ENCODE assay signal across 8 cellular contexts in genomic region chr14:81474156-81474492, GRCh38. TPM values are rescaled to one million over a fixed set of nuclear protein-coding genes. Genes with fewer than 3 reads are reported as not detected.
DNase-seq lines count a peak whose midpoint lies in the region; ATAC-seq, FAIRE-seq and TF ChIP-seq lines count a peak whose summit lies in the region.

No MANE protein-coding gene starts in this region.

- TF ChIP-seq EP300 in HepG2 (IDR thresholded peaks at IDR 0.05; ENCODE audit: low read depth in 2 of 2, low read length in 2 of 2) (no peak), HepG2 (CRISPR knock-in tag; IDR thresholded peaks at IDR 0.05; ENCODE audit: borderline replicate concordance) (no peak)

- no peak for TF ChIP-seq POLR2A in HepG2 (IDR thresholded peaks at IDR 0.05; ENCODE audit: insufficient read depth in 1 of 2, low read depth in 2 of 2, low read length in 2 of 2)

- peaks cover 7 to 33% of the 10 kb centered on the region in 2 experiments; a peak in 4 of 5 replicates for H3K36me3 ChIP-seq in HepG2 (replicated peaks in 1 of 2; ENCODE audit: control insufficient read depth in 1 of 2, insufficient read depth in 2 of 2, low read length in 2 of 2)

- H3K27ac ChIP-seq in HepG2 (ENCODE audit: extremely low read length, insufficient read depth, low read length), result no peak overlapping the region

- H3K4me2 ChIP-seq in HepG2 (ENCODE audit: low read depth, low read length), result no peak overlapping the region

- no peak overlapping the region for H3K4me3 ChIP-seq in HepG2 (replicated peaks in 1 of 3; ENCODE audit: insufficient read depth in 1 of 3, low read depth in 2 of 3, low read length in 3 of 3)

- TF ChIP-seq RAD21 in HepG2 (CRISPR knock-in tag; IDR thresholded peaks at IDR 0.05), result no peak

- H2AFZ ChIP-seq in HepG2 (ENCODE audit: low read length), result no peak overlapping the region

- no peaks in the 10 kb centered on the region for H4K20me1 ChIP-seq in HepG2 (ENCODE audit: insufficient read depth, low read length)

- H3K36me3 Mint-ChIP-seq in activated CD4-positive, alpha-beta T cell treated with anti-CD3 and anti-CD28 coated beads, Interleukin-2, amount 10 ng/mL, durations not matched to agents 7 days and 5 days (ENCODE audit: low read depth), result peaks cover 73% of the 10 kb centered on the region

- peaks cover 5% of the 10 kb centered on the region for H3K9me3 Mint-ChIP-seq in activated CD4-positive, alpha-beta T cell treated with anti-CD3 and anti-CD28 coated beads, Interleukin-2, amount 10 ng/mL, durations not matched to agents 7 days and 5 days

- H3K9ac ChIP-seq in HepG2 (ENCODE audit: insufficient read depth, low read depth, low read length), result no peak overlapping the region

- H3K4me3 Mint-ChIP-seq in activated CD4-positive, alpha-beta T cell treated with anti-CD3 and anti-CD28 coated beads, Interleukin-2, amount 10 ng/mL, durations not matched to agents 7 days and 5 days, result peak overlapping the region; percentile 62

- POLR2A ChIA-PET in activated CD4-positive, alpha-beta T cell treated with anti-CD3 and anti-CD28 coated beads, Interleukin-2, amount 10 ng/mL, durations not matched to agents 7 days and 5 days (lab: Charles Lee), result no interaction called here
- POLR2A ChIA-PET in HepG2 (lab: Yijun Ruan, JAX), result no interaction called here

- CTCF ChIA-PET in activated CD4-positive, alpha-beta T cell treated with anti-CD3 and anti-CD28 coated beads, Interleukin-2, amount 10 ng/mL, durations not matched to agents 7 days and 5 days (lab: Charles Lee), result no interaction called here
- CTCF ChIA-PET in HepG2 (lab: Yijun Ruan, JAX; ENCODE audit: low intra/inter-chr PET ratio, low total read pairs), result no interaction called here

- no peak for FAIRE-seq in HepG2 (lab: Jason Lieb, UNC)

- H3K4me1 Mint-ChIP-seq in activated CD4-positive, alpha-beta T cell treated with anti-CD3 and anti-CD28 coated beads, Interleukin-2, amount 10 ng/mL, durations not matched to agents 7 days and 5 days, result peaks cover 67% of the 10 kb centered on the region

- TF ChIP-seq CTCF in HepG2 (CRISPR knock-in tag; IDR thresholded peaks at IDR 0.05), result no peak

- WGBS in HepG2 (ENCODE audit: low lambda C conversion rate), result 98% methylated on average over 2 of the region's 2 CpGs

- no TSS peak for BruUV-seq in HepG2 (replicated peaks; lab: Mats Ljungman, UMichigan)

- H3K4me1 ChIP-seq in HepG2 (ENCODE audit: insufficient read depth, low read length), result no peaks in the 10 kb centered on the region

- H3K9me3 ChIP-seq in HepG2 (ENCODE audit: low read length), result no peaks in the 10 kb centered on the region

- no peaks in the 10 kb centered on the region for H3K27me3 ChIP-seq in HepG2 (ENCODE audit: control insufficient read depth in 1 of 2, insufficient read depth in 2 of 2, low read length in 2 of 2)

- H3K27me3 Mint-ChIP-seq in activated CD4-positive, alpha-beta T cell treated with anti-CD3 and anti-CD28 coated beads, Interleukin-2, amount 10 ng/mL, durations not matched to agents 7 days and 5 days, result no peaks in the 10 kb centered on the region

- ATAC-seq in HG02870 (IDR thresholded peaks at IDR 0.05; ENCODE audit: unreplicated experiment), result peak; percentile 45
- ATAC-seq in stimulated activated naive CD8-positive, alpha-beta T cell treated with anti-CD3 and anti-CD28 coated beads, Interleukin-15, Interleukin-2, amounts not matched to agents 100 U/mL and 50 U/mL, for 24 hours, result peak; percentile 55
- ATAC-seq in HepG2, result no peak

- H3K27ac Mint-ChIP-seq in activated CD4-positive, alpha-beta T cell treated with anti-CD3 and anti-CD28 coated beads, Interleukin-2, amount 10 ng/mL, durations not matched to agents 7 days and 5 days, result peak overlapping the region; percentile 94

- no peaks in the 10 kb centered on the region for H3K79me2 ChIP-seq in HepG2 (ENCODE audit: insufficient read depth, low read length)

- intact Hi-C loops in HepG2 (cut with micrococcal nuclease; ENCODE audit: unreplicated experiment), result no loop called here

- peak; percentile 35 for DNase-seq in activated CD4-positive, alpha-beta T cell treated with anti-CD3 and anti-CD28 coated beads, Interleukin-2, amount 10 ng/mL, durations not matched to agents 7 days and 5 days
- DNase-seq in activated CD4-positive, alpha-beta T cell treated with anti-CD3 and anti-CD28 coated beads, Interleukin-2, amount 50 U/mL, for 48 hours, result no peak
- DNase-seq in OCI-M1 (lab: John Stamatoyannopoulos, UW), result peak; percentile 57
- DNase-seq in stimulated activated naive CD8-positive, alpha-beta T cell treated with anti-CD3 and anti-CD28 coated beads, Interleukin-15, Interleukin-2, amounts not matched to agents 100 U/mL and 50 U/mL, for 24 hours, result no peak
- no peak for DNase-seq in 8988T
- DNase-seq in AG20443 (ENCODE audit: low spot score), result no peak
- DNase-seq in HepG2 (ENCODE audit: low spot score), result no peak

- in situ Hi-C loops in HepG2 (cut with HindIII; ENCODE audit: extremely low pct_ligation_motif_present, low pct_unique_long_range_greater_than_20kb), result no loop called here

TF ChIP-seq in HepG2, 621 proteins besides CTCF, POLR2A, EP300 and RAD21:
- TF ChIP-seq MXI1 (IDR thresholded peaks at IDR 0.05; ENCODE audit: borderline replicate concordance, low read depth, low read length) (no peak), ZNF83 (CRISPR knock-in tag; IDR thresholded peaks at IDR 0.05; ENCODE audit: borderline replicate concordance) (no peak)
TF ChIP-seq in HepG2: peak in this region for 0.

RNA-seq across cellular contexts. Expression of gene SEL1L, which starts 59.5 kb away (rescaled TPM):
- total RNA-seq in activated CD4-positive, alpha-beta T cell treated with anti-CD3 and anti-CD28 coated beads, Interleukin-2, amount 10 ng/mL, durations not matched to agents 7 days and 5 days, result 10 to 100 TPM; 52.3 to 60.8 TPM
- total RNA-seq in HepG2 (2016; rRNA removed; fragmentation: Illumina TruSeq; extraction: Trizol), result 38.1 and 61.0 TPM in 2 replicates
- 2.2 and 2.4 TPM in 2 replicates for total RNA-seq in HepG2 (2016; cell fraction: cytosol; rRNA removed; fragmentation: Illumina TruSeq; extraction: Trizol; ENCODE audit: low read depth)
- 37.0 and 61.0 TPM in 2 replicates for total RNA-seq in HepG2 (2016; cell fraction: insoluble cytoplasmic fraction; rRNA removed; fragmentation: Illumina TruSeq; extraction: Trizol)
- total RNA-seq in HepG2 (2016; cell fraction: membrane; rRNA removed; fragmentation: Illumina TruSeq; extraction: Trizol), result 6.3 and 8.3 TPM in 2 replicates
- 58.1 and 61.2 TPM in 2 replicates for total RNA-seq in HepG2 (2016; cell fraction: nucleus; rRNA removed; fragmentation: Illumina TruSeq; extraction: Trizol)
- polyA plus RNA-seq in HepG2 (2011; rRNA removed), result 14.6 and 15.3 TPM in 2 replicates
- polyA plus RNA-seq in HepG2 (2011; cell fraction: cytosol; rRNA removed), result 7.0 and 10.4 TPM in 2 replicates
- polyA plus RNA-seq in HepG2 (2011; cell fraction: nucleus; rRNA removed), result 14.9 and 15.1 TPM in 2 replicates
- 32.6 and 34.3 TPM in 2 replicates for polyA plus RNA-seq in HepG2 (2012)
- polyA plus RNA-seq in HepG2 (2016; cell fraction: cytosol; fragmentation: Illumina TruSeq; extraction: Trizol; ENCODE audit: low read depth), result 0.76 and 0.83 TPM in 2 replicates
- polyA plus RNA-seq in HepG2 (2016; cell fraction: insoluble cytoplasmic fraction; fragmentation: Illumina TruSeq; extraction: Trizol; ENCODE audit: low read depth), result 15.4 and 16.6 TPM in 2 replicates
- polyA plus RNA-seq in HepG2 (2016; cell fraction: membrane; fragmentation: Illumina TruSeq; extraction: Trizol; ENCODE audit: low read depth), result 1.8 and 2.1 TPM in 2 replicates
- 39.5 TPM in 2 replicates for polyA plus RNA-seq in HepG2 (2016; cell fraction: nucleus; fragmentation: Illumina TruSeq; extraction: Trizol; ENCODE audit: insufficient read depth, low read depth)
- polyA minus RNA-seq in HepG2 (2011; rRNA and poly(A)+ RNA removed; ENCODE audit: low replicate concordance), result 12.1 and 21.7 TPM in 2 replicates
- 25.1 and 25.6 TPM in 2 replicates for polyA minus RNA-seq in HepG2 (2011; cell fraction: cytosol; rRNA and poly(A)+ RNA removed)
- polyA minus RNA-seq in HepG2 (2011; cell fraction: nucleus; rRNA and poly(A)+ RNA removed), result 50.0 and 57.7 TPM in 2 replicates

Comparison
In these comparisons a context has a peak if more than half of its experiments do, and no peak if none do; other contexts are left out.
1. DNase-seq: peak in activated CD4-positive, alpha-beta T cell treated with anti-CD3 and anti-CD28 coated beads, Interleukin-2, amount 10 ng/mL, durations not matched to agents 7 days and 5 days (single experiment) and OCI-M1 (single experiment); none in activated CD4-positive, alpha-beta T cell treated with anti-CD3 and anti-CD28 coated beads, Interleukin-2, amount 50 U/mL, for 48 hours (0 of 2), stimulated activated naive CD8-positive, alpha-beta T cell treated with anti-CD3 and anti-CD28 coated beads, Interleukin-15, Interleukin-2, amounts not matched to agents 100 U/mL and 50 U/mL, for 24 hours (single experiment), 8988T (single experiment), AG20443 (single experiment) and HepG2 (single experiment).